12 cellular contexts compared by ENCODE assay signal in the genomic region with DNA sequence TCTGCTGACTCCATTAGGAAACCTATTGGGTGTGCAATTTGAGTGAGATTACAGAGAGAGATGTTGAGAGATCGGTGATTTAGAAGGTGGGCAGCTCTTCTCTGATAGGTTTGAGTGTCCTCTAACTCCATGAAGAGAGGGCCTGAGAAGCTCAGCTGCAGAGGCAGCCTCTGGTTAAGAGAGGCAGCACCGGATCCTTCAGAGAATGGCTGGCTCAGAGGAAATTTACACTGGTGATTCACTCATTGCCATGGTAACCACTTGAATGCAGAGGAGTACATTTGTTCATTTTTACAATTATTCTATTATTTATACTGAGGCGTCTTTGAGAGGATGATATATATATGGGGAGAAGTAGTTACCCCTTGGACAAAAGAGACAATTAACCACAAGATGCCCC.
DNase-seq lines count a peak whose midpoint lies in the region; ATAC-seq and TF ChIP-seq lines count a peak whose summit lies in the region.
"Had no signal": no experiment of that assay in that cellular context is flagged by ENCODE, and none has a peak within 500 bp of the region (broad histone marks: within the 10 kb centered on the region; RNA-seq: fewer than 3 reads in every experiment).

No MANE protein-coding gene starts in this region.

- no peak overlapping the region for H3K27ac ChIP-seq in aorta (ENCODE audit: low read depth in 1 of 2, low read length in 2 of 2)
- H3K27ac ChIP-seq: neural progenitor cell had no signal

- H3K9me3 ChIP-seq in neuron (ENCODE audit: low read length) (no peaks in the 10 kb centered on the region), aorta (ENCODE audit: control insufficient read depth, low read length) (no peaks in the 10 kb centered on the region)

- H3K27ac Mint-ChIP-seq in endothelial cell (ENCODE audit: unreplicated experiment) = peak overlapping the region; percentile 37
- no peak overlapping the region for H3K27ac Mint-ChIP-seq in activated CD4-positive, alpha-beta memory T cell treated with anti-CD3 and anti-CD28 coated beads, Interleukin-2, amount 10 ng/mL, durations not matched to agents 7 days and 5 days
- H3K27ac Mint-ChIP-seq in activated T-cell treated with anti-CD3 and anti-CD28 coated beads, Interleukin-2, amount 50 U/mL, for 24 hours = no peak overlapping the region
- H3K27ac Mint-ChIP-seq: activated T-helper 1 cell treated with anti-CD3 and anti-CD28 coated beads, Interleukin-12 subunit alpha, Interleukin-12 subunit beta, Interleukin-2, Interleukin-4 antibody, amounts not matched to agents 30 ng/mL and 10 ng/mL and 1 ng/mL, durations not matched to agents 14 hours and 24 hours and 36 hours; neural progenitor cell; T-helper 1 cell treated with Interleukin-12 subunit alpha and Interleukin-12 subunit beta and Interleukin-4 antibody, amounts not matched to agents 30 μg/mL and 1 μg/mL, for 36 hours had no signal

- POLR2A ChIA-PET in activated CD4-positive, alpha-beta memory T cell treated with anti-CD3 and anti-CD28 coated beads, Interleukin-2, amount 10 ng/mL, durations not matched to agents 7 days and 5 days (lab: Charles Lee) = no interaction called here

- peaks cover 21% of the 10 kb centered on the region for H3K4me1 Mint-ChIP-seq in endothelial cell (ENCODE audit: unreplicated experiment)
- no peaks in the 10 kb centered on the region for H3K4me1 Mint-ChIP-seq in activated CD4-positive, alpha-beta memory T cell treated with anti-CD3 and anti-CD28 coated beads, Interleukin-2, amount 10 ng/mL, durations not matched to agents 7 days and 5 days
- no peaks in the 10 kb centered on the region for H3K4me1 Mint-ChIP-seq in activated T-cell treated with anti-CD3 and anti-CD28 coated beads, Interleukin-2, amount 50 U/mL, for 24 hours (ENCODE audit: low read depth)

- H3K4me3 Mint-ChIP-seq in endothelial cell (ENCODE audit: unreplicated experiment) = no peak overlapping the region
- H3K4me3 Mint-ChIP-seq in activated CD4-positive, alpha-beta memory T cell treated with anti-CD3 and anti-CD28 coated beads, Interleukin-2, amount 10 ng/mL, durations not matched to agents 7 days and 5 days = no peak overlapping the region
- no peak overlapping the region for H3K4me3 Mint-ChIP-seq in activated T-cell treated with anti-CD3 and anti-CD28 coated beads, Interleukin-2, amount 50 U/mL, for 24 hours
- H3K4me3 Mint-ChIP-seq: activated T-helper 1 cell treated with anti-CD3 and anti-CD28 coated beads, Interleukin-12 subunit alpha, Interleukin-12 subunit beta, Interleukin-2, Interleukin-4 antibody, amounts not matched to agents 30 ng/mL and 10 ng/mL and 1 ng/mL, durations not matched to agents 14 hours and 24 hours and 36 hours; neural progenitor cell; T-helper 1 cell treated with Interleukin-12 subunit alpha and Interleukin-12 subunit beta and Interleukin-4 antibody, amounts not matched to agents 30 μg/mL and 1 μg/mL, for 36 hours had no signal

- no peaks in the 10 kb centered on the region for H3K27me3 ChIP-seq in neuron (ENCODE audit: insufficient read depth, low read length)
- H3K27me3 ChIP-seq in aorta (ENCODE audit: control insufficient read depth in 1 of 2, insufficient read depth in 2 of 2, low read length in 1 of 2) = no peaks in the 10 kb centered on the region
- H3K27me3 ChIP-seq: neural progenitor cell had no signal

- no peaks in the 10 kb centered on the region for H3K9me3 Mint-ChIP-seq in endothelial cell (ENCODE audit: unreplicated experiment)
- H3K9me3 Mint-ChIP-seq in activated CD4-positive, alpha-beta memory T cell treated with anti-CD3 and anti-CD28 coated beads, Interleukin-2, amount 10 ng/mL, durations not matched to agents 7 days and 5 days = no peaks in the 10 kb centered on the region
- no peaks in the 10 kb centered on the region for H3K9me3 Mint-ChIP-seq in activated T-cell treated with anti-CD3 and anti-CD28 coated beads, Interleukin-2, amount 50 U/mL, for 24 hours
- H3K9me3 Mint-ChIP-seq: activated T-helper 1 cell treated with anti-CD3 and anti-CD28 coated beads, Interleukin-12 subunit alpha, Interleukin-12 subunit beta, Interleukin-2, Interleukin-4 antibody, amounts not matched to agents 30 ng/mL and 10 ng/mL and 1 ng/mL, durations not matched to agents 14 hours and 24 hours and 36 hours; neural progenitor cell; T-helper 1 cell treated with Interleukin-12 subunit alpha and Interleukin-12 subunit beta and Interleukin-4 antibody, amounts not matched to agents 30 μg/mL and 1 μg/mL, for 36 hours had no signal

- no peaks in the 10 kb centered on the region for H3K36me3 Mint-ChIP-seq in endothelial cell (ENCODE audit: low read depth, unreplicated experiment)
- no peaks in the 10 kb centered on the region for H3K36me3 Mint-ChIP-seq in activated CD4-positive, alpha-beta memory T cell treated with anti-CD3 and anti-CD28 coated beads, Interleukin-2, amount 10 ng/mL, durations not matched to agents 7 days and 5 days (ENCODE audit: low read depth)
- H3K36me3 Mint-ChIP-seq in activated T-cell treated with anti-CD3 and anti-CD28 coated beads, Interleukin-2, amount 50 U/mL, for 24 hours (ENCODE audit: low read depth) = no peaks in the 10 kb centered on the region
- H3K36me3 Mint-ChIP-seq: neural progenitor cell had no signal

- H3K36me3 ChIP-seq in neuron (ENCODE audit: insufficient read depth, low read length) (no peaks in the 10 kb centered on the region), aorta (ENCODE audit: control insufficient read depth in 1 of 2, insufficient read depth in 2 of 2, low read length in 1 of 2) (no peaks in the 10 kb centered on the region)
- H3K36me3 ChIP-seq: neural progenitor cell had no signal

- peaks cover 3% of the 10 kb centered on the region for H3K27me3 Mint-ChIP-seq in endothelial cell (ENCODE audit: unreplicated experiment)
- no peaks in the 10 kb centered on the region for H3K27me3 Mint-ChIP-seq in activated CD4-positive, alpha-beta memory T cell treated with anti-CD3 and anti-CD28 coated beads, Interleukin-2, amount 10 ng/mL, durations not matched to agents 7 days and 5 days
- H3K27me3 Mint-ChIP-seq in activated T-cell treated with anti-CD3 and anti-CD28 coated beads, Interleukin-2, amount 50 U/mL, for 24 hours = no peaks in the 10 kb centered on the region

- ATAC-seq in aorta (ENCODE audit: low FRiP score) (no peak), HG03139 (IDR thresholded peaks at IDR 0.05; ENCODE audit: unreplicated experiment) (no peak)

- H3K4me3 ChIP-seq in neuron (ENCODE audit: low read length) = no peak overlapping the region
- H3K4me3 ChIP-seq in aorta (ENCODE audit: low read length in 2 of 2) = no peak overlapping the region
- H3K4me3 ChIP-seq: neural progenitor cell had no signal

- DNase-seq in DMS79 (lab: John Stamatoyannopoulos, UW) (peak; percentile 37), NCI-H2227 treated with DMSO at 0.1 percent for 48 hours (lab: John Stamatoyannopoulos, UW) (peak; percentile 45), endothelial cell (ENCODE audit: low spot score) (peak; percentile 8), aorta (no peak)
- no peak for DNase-seq in activated CD4-positive, alpha-beta memory T cell treated with anti-CD3 and anti-CD28 coated beads, Interleukin-2, amount 10 ng/mL, durations not matched to agents 7 days and 5 days
- DNase-seq in activated T-cell treated with anti-CD3 and anti-CD28 coated beads, Interleukin-2, amount 50 U/mL, for 24 hours = no peak
- DNase-seq: NCI-H187 treated with DMSO at 0.1 percent for 48 hours had no signal

- H3K4me1 ChIP-seq in neuron (ENCODE audit: insufficient read depth, low read length) = peaks cover 12% of the 10 kb centered on the region
- no peaks in the 10 kb centered on the region for H3K4me1 ChIP-seq in aorta (ENCODE audit: control insufficient read depth in 1 of 2, insufficient read depth in 2 of 2, low read length in 2 of 2)
- H3K4me1 ChIP-seq: neural progenitor cell had no signal

- H2AFZ ChIP-seq in neuron (ENCODE audit: low read depth, low read length) = peak overlapping the region; percentile 57
- H2AFZ ChIP-seq: neural progenitor cell had no signal

- 43 to 50% methylated on average over 3 of the region's 3 CpGs for WGBS in aorta, 2 donors

- CTCF ChIA-PET in activated CD4-positive, alpha-beta memory T cell treated with anti-CD3 and anti-CD28 coated beads, Interleukin-2, amount 10 ng/mL, durations not matched to agents 7 days and 5 days (lab: Charles Lee) = no interaction called here

- no peak for TF ChIP-seq CTCF in endothelial cell (IDR thresholded peaks at IDR 0.05; ENCODE audit: unreplicated experiment)

- intact Hi-C loops in aorta (cut with DNase I) = no loop called here

Comparison
In these comparisons a context has a peak if more than half of its experiments do, and no peak if none do; other contexts are left out.
1. DNase-seq: peak in DMS79 (single experiment), NCI-H2227 treated with DMSO at 0.1 percent for 48 hours (single experiment) and endothelial cell (single experiment); none in aorta (0 of 2), activated CD4-positive, alpha-beta memory T cell treated with anti-CD3 and anti-CD28 coated beads, Interleukin-2, amount 10 ng/mL, durations not matched to agents 7 days and 5 days (single experiment) and activated T-cell treated with anti-CD3 and anti-CD28 coated beads, Interleukin-2, amount 50 U/mL, for 24 hours (single experiment).